ENCODE assay signal across 20 cellular contexts in the genomic region with DNA sequence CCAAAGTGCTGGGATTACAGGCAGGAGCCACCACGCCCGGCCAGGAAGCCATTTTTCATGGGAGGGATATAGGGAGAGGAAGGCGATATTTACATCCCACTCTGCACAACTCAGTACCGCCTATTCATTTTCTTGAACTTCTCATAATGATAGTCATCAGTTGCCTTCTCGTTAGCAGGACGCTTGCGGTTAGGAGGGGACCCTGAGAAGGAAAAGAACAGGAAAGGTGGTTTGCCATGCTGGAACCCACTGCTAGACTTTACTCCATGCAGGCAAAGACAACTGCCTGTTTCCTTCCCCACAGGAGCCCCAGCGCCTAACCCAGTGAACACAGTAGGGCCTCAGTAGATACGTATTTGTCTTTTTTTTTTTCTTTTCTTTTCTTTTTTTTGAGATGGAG. TPM values are rescaled to one million over a fixed set of nuclear protein-coding genes. Genes with fewer than 3 reads are reported as not detected.
DNase-seq lines count a peak whose midpoint lies in the region; ATAC-seq and TF ChIP-seq lines count a peak whose summit lies in the region.
"Had no signal": no experiment of that assay in that cellular context is flagged by ENCODE, and none has a peak within 500 bp of the region (broad histone marks: within the 10 kb centered on the region; RNA-seq: fewer than 3 reads in every experiment).

No MANE protein-coding gene starts in this region.

- peak overlapping the region in 8 of 11 experiments; percentile 0 to 56 (median 37); a peak in 14 of 22 replicates for H3K4me2 ChIP-seq in BLaER1 treated with 17β-estradiol and CSF1 and Interleukin-3, amounts not matched to agents 10 nM and 100 nM
- H3K4me2 ChIP-seq: KMS-11 had no signal

- H3K4me3 ChIP-seq in BLaER1 treated with 17β-estradiol and CSF1 and Interleukin-3, amounts not matched to agents 10 nM and 100 nM, result no peak overlapping the region

- TF ChIP-seq CTCF in activated CD8-positive, alpha-beta T cell treated with anti-CD3 and anti-CD28 coated beads for 36 hours (IDR thresholded peaks at IDR 0.05), result no peak
- TF ChIP-seq CTCF in RWPE1 (conservative IDR thresholded peaks at IDR 0.05; ENCODE audit: low read depth) (no peak), nephron progenitor cell (IDR thresholded peaks at IDR 0.05) (no peak)

- no peak for DNase-seq in activated CD8-positive, alpha-beta T cell treated with anti-CD3 and anti-CD28 coated beads for 36 hours
- no peak for DNase-seq in activated CD8-positive, alpha-beta T cell treated with anti-CD3 and anti-CD28 coated beads, Interleukin-2, amount 10 ng/mL, durations not matched to agents 7 days and 5 days
- DNase-seq in RWPE1 (ENCODE audit: low spot score) (no peak), nephron progenitor cell (no peak), NOMO-1 (lab: John Stamatoyannopoulos, UW; ENCODE audit: unreplicated experiment in 2 of 2) (no peak)
- DNase-seq: CD4-positive, alpha-beta memory T cell; DND-41; GOT3; HCEC 1CT; NCI-H1092 treated with DMSO at 0.1 percent for 48 hours; NCI-H1436 treated with DMSO at 0.1 percent for 48 hours; NCI-H1930; NCI-H2227 treated with DMSO at 0.1 percent for 48 hours; NCI-H510A; SIG-M5 had no signal

- H4K20me1 ChIP-seq in BLaER1 treated with 17β-estradiol and CSF1 and Interleukin-3, amounts not matched to agents 10 nM and 100 nM, result peaks cover 0 to 14% (median under 1%) of the 10 kb centered on the region in 11 experiments; a peak in 7 of 22 replicates

- H3K9ac ChIP-seq in BLaER1 treated with 17β-estradiol and CSF1 and Interleukin-3, amounts not matched to agents 10 nM and 100 nM, result 0 out of 22 replicates have a peak overlapping the region, but pooled peaks of 1 of the 11 experiments have one; percentile 9
- H3K9ac ChIP-seq: KMS-11 had no signal

- H3K36me3 Mint-ChIP-seq in activated CD8-positive, alpha-beta T cell treated with anti-CD3 and anti-CD28 coated beads for 36 hours (ENCODE audit: low read depth), result peaks cover 37% of the 10 kb centered on the region
- peaks cover 47% of the 10 kb centered on the region for H3K36me3 Mint-ChIP-seq in activated CD8-positive, alpha-beta T cell treated with anti-CD3 and anti-CD28 coated beads, Interleukin-2, amount 10 ng/mL, durations not matched to agents 7 days and 5 days (ENCODE audit: low read depth)
- H3K36me3 Mint-ChIP-seq in nephron progenitor cell (ENCODE audit: low read depth), result peaks cover 26% of the 10 kb centered on the region

- H3K36me3 ChIP-seq in BLaER1 treated with 17β-estradiol and CSF1 and Interleukin-3, amounts not matched to agents 10 nM and 100 nM, result peaks cover 59 to 71% (median 68%) of the 10 kb centered on the region in 11 experiments

- POLR2A ChIA-PET in activated CD8-positive, alpha-beta T cell treated with anti-CD3 and anti-CD28 coated beads for 36 hours (lab: Charles Lee), result interaction anchor here (1.4 kb wide), 1 partner anchor 41 kb away, joined by 4 read pairs; no protein-coding TSS in a partner anchor
- POLR2A ChIA-PET in activated CD8-positive, alpha-beta T cell treated with anti-CD3 and anti-CD28 coated beads, Interleukin-2, amount 10 ng/mL, durations not matched to agents 7 days and 5 days (lab: Charles Lee), result no interaction called here
- POLR2A ChIA-PET in RWPE1 (lab: Yijun Ruan, JAX; ENCODE audit: low non-redundant PET), result interaction anchor here (0.7 kb wide), 1 partner anchor 88 kb away, joined by 4 read pairs; no protein-coding TSS in a partner anchor

- intact Hi-C loops in activated CD8-positive, alpha-beta T cell treated with anti-CD3 and anti-CD28 coated beads for 36 hours (cut with micrococcal nuclease), result no loop called here

- peaks cover under 1 to 20% (median 18%) of the 10 kb centered on the region in 10 experiments; a peak in 19 of 20 replicates for H3K4me1 ChIP-seq in BLaER1 treated with 17β-estradiol and CSF1 and Interleukin-3, amounts not matched to agents 10 nM and 100 nM

- peak overlapping the region; percentile 67 for H3K27ac Mint-ChIP-seq in activated CD8-positive, alpha-beta T cell treated with anti-CD3 and anti-CD28 coated beads for 36 hours
- H3K27ac Mint-ChIP-seq in activated CD8-positive, alpha-beta T cell treated with anti-CD3 and anti-CD28 coated beads, Interleukin-2, amount 10 ng/mL, durations not matched to agents 7 days and 5 days, result no peak overlapping the region
- peak overlapping the region; percentile 68 for H3K27ac Mint-ChIP-seq in nephron progenitor cell
- H3K27ac Mint-ChIP-seq: CD4-positive, alpha-beta memory T cell had no signal

- no peaks in the 10 kb centered on the region for H3K27me3 Mint-ChIP-seq in activated CD8-positive, alpha-beta T cell treated with anti-CD3 and anti-CD28 coated beads for 36 hours
- no peaks in the 10 kb centered on the region for H3K27me3 Mint-ChIP-seq in activated CD8-positive, alpha-beta T cell treated with anti-CD3 and anti-CD28 coated beads, Interleukin-2, amount 10 ng/mL, durations not matched to agents 7 days and 5 days (ENCODE audit: low read depth)
- no peaks in the 10 kb centered on the region for H3K27me3 Mint-ChIP-seq in nephron progenitor cell (ENCODE audit: low read depth, poor library complexity)
- H3K27me3 Mint-ChIP-seq: CD4-positive, alpha-beta memory T cell had no signal

- H3K9me3 Mint-ChIP-seq in activated CD8-positive, alpha-beta T cell treated with anti-CD3 and anti-CD28 coated beads for 36 hours, result no peaks in the 10 kb centered on the region
- H3K9me3 Mint-ChIP-seq in activated CD8-positive, alpha-beta T cell treated with anti-CD3 and anti-CD28 coated beads, Interleukin-2, amount 10 ng/mL, durations not matched to agents 7 days and 5 days (ENCODE audit: insufficient read depth), result no peaks in the 10 kb centered on the region
- no peaks in the 10 kb centered on the region for H3K9me3 Mint-ChIP-seq in nephron progenitor cell
- H3K9me3 Mint-ChIP-seq: CD4-positive, alpha-beta memory T cell had no signal

- ATAC-seq in activated CD8-positive, alpha-beta T cell treated with anti-CD3 and anti-CD28 coated beads for 36 hours, result no peak
- no peak for ATAC-seq in activated CD8-positive, alpha-beta T cell treated with anti-CD3 and anti-CD28 coated beads, Interleukin-2, amount 10 ng/mL, durations not matched to agents 7 days and 5 days
- ATAC-seq in GM18907 (IDR thresholded peaks at IDR 0.05; ENCODE audit: unreplicated experiment), result no peak
- ATAC-seq: HepG2 had no signal

- no peaks in the 10 kb centered on the region for H3K9me3 ChIP-seq in BLaER1 treated with 17β-estradiol and CSF1 and Interleukin-3, amounts not matched to agents 10 nM and 100 nM (replicated peaks in 1 of 11)

- H3K27me3 ChIP-seq in BLaER1 treated with 17β-estradiol and CSF1 and Interleukin-3, amounts not matched to agents 10 nM and 100 nM, result no peaks in the 10 kb centered on the region

- H3K27ac ChIP-seq in BLaER1 treated with 17β-estradiol and CSF1 and Interleukin-3, amounts not matched to agents 10 nM and 100 nM, result peak overlapping the region in 2 of 11 experiments; percentile 9 to 40; a peak in 4 of 22 replicates
- H3K27ac ChIP-seq in RWPE1, result peak overlapping the region; percentile 12
- H3K27ac ChIP-seq: HL-60, KMS-11 had no signal

- H3K4me1 Mint-ChIP-seq in activated CD8-positive, alpha-beta T cell treated with anti-CD3 and anti-CD28 coated beads for 36 hours (ENCODE audit: low read depth), result peaks cover 4% of the 10 kb centered on the region
- H3K4me1 Mint-ChIP-seq in activated CD8-positive, alpha-beta T cell treated with anti-CD3 and anti-CD28 coated beads, Interleukin-2, amount 10 ng/mL, durations not matched to agents 7 days and 5 days (ENCODE audit: low read depth), result peaks cover 13% of the 10 kb centered on the region
- peaks cover 2% of the 10 kb centered on the region for H3K4me1 Mint-ChIP-seq in nephron progenitor cell

- H3K4me3 Mint-ChIP-seq in activated CD8-positive, alpha-beta T cell treated with anti-CD3 and anti-CD28 coated beads for 36 hours, result no peak overlapping the region
- no peak overlapping the region for H3K4me3 Mint-ChIP-seq in activated CD8-positive, alpha-beta T cell treated with anti-CD3 and anti-CD28 coated beads, Interleukin-2, amount 10 ng/mL, durations not matched to agents 7 days and 5 days
- H3K4me3 Mint-ChIP-seq in nephron progenitor cell, result no peak overlapping the region
- H3K4me3 Mint-ChIP-seq: CD4-positive, alpha-beta memory T cell had no signal

- CTCF ChIA-PET in activated CD8-positive, alpha-beta T cell treated with anti-CD3 and anti-CD28 coated beads for 36 hours (lab: Charles Lee), result no interaction called here
- CTCF ChIA-PET in activated CD8-positive, alpha-beta T cell treated with anti-CD3 and anti-CD28 coated beads, Interleukin-2, amount 10 ng/mL, durations not matched to agents 7 days and 5 days (lab: Charles Lee), result no interaction called here
- CTCF ChIA-PET in RWPE1 (lab: Yijun Ruan, JAX), result interaction anchor here (0.6 kb wide), 1 partner anchor 161 kb away, joined by 3 read pairs; no protein-coding TSS in a partner anchor

RNA-seq across cellular contexts. Expression of gene TOR1A, which starts 4.1 kb away (rescaled TPM):
- 10 to 100 TPM; 31.9 to 32.4 TPM for total RNA-seq in activated CD8-positive, alpha-beta T cell treated with anti-CD3 and anti-CD28 coated beads for 36 hours
- total RNA-seq in activated CD8-positive, alpha-beta T cell treated with anti-CD3 and anti-CD28 coated beads, Interleukin-2, amount 10 ng/mL, durations not matched to agents 7 days and 5 days, result 10 to 100 TPM; 54.6 to 58.4 TPM

RNA-seq across cellular contexts. Expression of gene C9orf78, which starts 7.0 kb away (rescaled TPM):
- total RNA-seq in activated CD8-positive, alpha-beta T cell treated with anti-CD3 and anti-CD28 coated beads for 36 hours, result 10 to 100 TPM; 44.5 to 51.7 TPM
- 10 to 100 TPM; 89.7 to 91.7 TPM for total RNA-seq in activated CD8-positive, alpha-beta T cell treated with anti-CD3 and anti-CD28 coated beads, Interleukin-2, amount 10 ng/mL, durations not matched to agents 7 days and 5 days

RNA-seq across cellular contexts. Expression of gene USP20, which starts 7.2 kb away (rescaled TPM):
- total RNA-seq in activated CD8-positive, alpha-beta T cell treated with anti-CD3 and anti-CD28 coated beads for 36 hours, result 10 to 100 TPM; 55.3 to 55.9 TPM
- total RNA-seq in activated CD8-positive, alpha-beta T cell treated with anti-CD3 and anti-CD28 coated beads, Interleukin-2, amount 10 ng/mL, durations not matched to agents 7 days and 5 days, result 10 to 100 TPM; 86.2 to 87.4 TPM

RNA-seq across cellular contexts. Expression of gene TOR1B, which starts 25.1 kb away (rescaled TPM):
- 10 to 100 TPM; 18.5 to 19.8 TPM for total RNA-seq in activated CD8-positive, alpha-beta T cell treated with anti-CD3 and anti-CD28 coated beads for 36 hours
- 10 to 100 TPM; 22.1 to 24.4 TPM for total RNA-seq in activated CD8-positive, alpha-beta T cell treated with anti-CD3 and anti-CD28 coated beads, Interleukin-2, amount 10 ng/mL, durations not matched to agents 7 days and 5 days
